In the genomic region with DNA sequence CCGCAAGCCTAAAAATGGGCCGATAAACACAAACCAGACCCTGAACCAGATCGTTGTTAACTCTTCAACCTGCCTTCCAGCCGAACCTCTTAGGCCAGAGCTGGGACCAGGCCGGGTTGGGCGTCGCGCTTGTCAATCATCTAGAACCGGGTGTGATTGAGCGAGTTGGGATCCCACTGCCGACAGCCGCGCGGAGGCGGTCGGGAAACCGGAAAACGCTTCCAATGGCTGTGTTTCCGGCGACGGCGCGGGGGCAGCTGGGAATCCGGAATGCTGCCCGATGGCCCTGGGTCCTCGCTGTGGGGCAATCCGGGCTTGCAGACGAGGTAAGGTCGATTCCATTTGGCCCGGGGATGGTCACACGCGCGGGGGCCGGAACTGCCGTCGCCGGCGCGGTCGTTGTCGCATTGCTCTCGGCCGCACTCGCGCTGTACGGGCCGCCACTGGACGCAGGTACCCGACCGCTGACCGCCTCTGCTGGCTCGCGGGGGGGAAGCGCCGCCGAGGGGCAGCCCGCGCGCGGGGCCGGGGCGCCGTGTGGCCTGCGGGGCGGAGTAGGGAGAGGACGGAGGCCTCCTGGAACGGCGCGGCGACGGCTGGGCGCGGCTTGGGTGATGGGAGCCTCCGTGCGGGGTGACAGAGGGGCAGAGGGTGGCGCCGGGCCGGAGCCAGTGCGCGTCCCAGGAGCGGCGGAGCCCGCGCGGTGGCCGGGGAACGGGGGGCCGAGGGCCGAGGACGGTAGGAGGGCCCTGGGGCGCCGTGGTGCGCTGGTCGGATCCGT, we compare ENCODE assay signal across 8 cellular contexts. TPM values are rescaled to one million over a fixed set of nuclear protein-coding genes. Genes with fewer than 3 reads are reported as not detected.
DNase-seq lines count a peak whose midpoint lies in the region; ATAC-seq, FAIRE-seq and TF ChIP-seq lines count a peak whose summit lies in the region.

TSS of gene NAXD (plus strand) at position 224 of the 781 bp plus-strand sequence. CDS start at position 281, 57 bp downstream.

- no peak for TF ChIP-seq EP300 in A549 (IDR thresholded peaks at IDR 0.05)

- POLR2A ChIA-PET in A549 (lab: Yijun Ruan, JAX) = interaction anchor here (0.6 to 1.2 kb wide), 5 partner anchors 69 to 100 kb away, joined by 3 to 9 read pairs (median 5); no protein-coding TSS in a partner anchor

- H3K27ac ChIP-seq in A549 (peak within 1 kb of the TSS; percentile 92 to 98), small intestine (ENCODE audit: low read depth in 1 of 2, low read length in 1 of 2) (peak within 1 kb of the TSS; percentile 89 to 91)

- ATAC-seq in A549 (peak; percentile 95 to 99), GM18861 (IDR thresholded peaks at IDR 0.05; ENCODE audit: unreplicated experiment) (peak; percentile 63), HG03097 (IDR thresholded peaks at IDR 0.05; ENCODE audit: low FRiP score, unreplicated experiment) (peak; percentile 83)

- FAIRE-seq in A549 (lab: Jason Lieb, UNC) (no peak), bronchial epithelial cell (lab: Jason Lieb, UNC) (no peak), small intestine (lab: Jason Lieb, UNC) (no peak)

- H3K36me3 ChIP-seq in bronchial epithelial cell (ENCODE audit: control insufficient read depth, insufficient read depth, low read length) (no peaks in the 10 kb centered on the region), small intestine (ENCODE audit: control insufficient read depth in 2 of 2, insufficient read depth in 2 of 2, low read length in 2 of 2) (no peaks in the 10 kb centered on the region)

- CTCF ChIA-PET in A549 (lab: Yijun Ruan, JAX) = interaction anchor here (1.2 kb wide), 1 partner anchor 22 kb away, joined by 6 read pairs; no protein-coding TSS in a partner anchor

- WGBS in A549 (ENCODE audit: missing lambda C conversion rate) = no CpG with 5 or more reads among the region's 95 CpGs
- WGBS in small intestine, 3 donors = 1 to 2% (median 2%) methylated on average over 68 to 95 of the region's 95 CpGs

- TF ChIP-seq RAD21 in A549 (conservative IDR thresholded peaks at IDR 0.05 in 1 of 2, IDR thresholded peaks at IDR 0.05 in 1 of 2) = no peak

- H3K4me1 ChIP-seq in A549 = peaks cover 15% of the 10 kb centered on the region; the same call in 2 of the 3 replicates
- peaks cover 6 to 8% of the 10 kb centered on the region in 2 donors for H3K4me1 ChIP-seq in small intestine (ENCODE audit: control insufficient read depth in 2 of 2, insufficient read depth in 1 of 2, low read depth in 1 of 2, low read length in 1 of 2)

- H3K4me2 ChIP-seq in A549 = peak within 1 kb of the TSS; percentile 99

- H3K27me3 ChIP-seq in bronchial epithelial cell (ENCODE audit: control insufficient read depth, insufficient read depth, low read length) (no peaks in the 10 kb centered on the region), small intestine (ENCODE audit: control insufficient read depth in 2 of 2, insufficient read depth in 2 of 2, low read length in 2 of 2) (no peaks in the 10 kb centered on the region)

- TF ChIP-seq CTCF in A549 (IDR thresholded peaks at IDR 0.05) (no peak), WI38 (IDR thresholded peaks at IDR 0.05; ENCODE audit: low read depth, low read length) (no peak), bronchial epithelial cell (IDR thresholded peaks at IDR 0.05; ENCODE audit: insufficient read depth, low read length, severe bottlenecking) (no peak)

- DNase-seq in A549 (ENCODE audit: low read depth in 1 of 2, low spot score in 1 of 2) (peak; percentile 94 to 99), NCI-H2171 (lab: John Stamatoyannopoulos, UW) (peak; percentile 88), bronchial epithelial cell (ENCODE audit: low read depth) (peak; percentile 80), iPS-NIHi11 (ENCODE audit: low spot score) (peak; percentile 97), small intestine (peak; percentile 94)

- H3K9me3 ChIP-seq in A549 = peaks cover 5% of the 10 kb centered on the region; the same call in 1 of the 3 replicates
- no peaks in the 10 kb centered on the region for H3K9me3 ChIP-seq in small intestine (ENCODE audit: control insufficient read depth, low read depth)

- peak within 1 kb of the TSS; percentile 98 for H3K4me3 ChIP-seq in A549
- H3K4me3 ChIP-seq in WI38 (ENCODE audit: low read depth, low read length) = peak within 1 kb of the TSS; percentile 86
- H3K4me3 ChIP-seq in bronchial epithelial cell (ENCODE audit: low read depth, low read length) = peak within 1 kb of the TSS; percentile 69
- H3K4me3 ChIP-seq in small intestine (ENCODE audit: low read depth in 1 of 2, low read length in 2 of 2) = peak within 1 kb of the TSS; percentile 91 to 93

- TF ChIP-seq POLR2A in A549 (IDR thresholded peaks at IDR 0.05; ENCODE audit: low read length) = peak; percentile 65

TF ChIP-seq in A549, 52 proteins besides CTCF, POLR2A, EP300 and RAD21:
- TF ChIP-seq, protein P1, sequence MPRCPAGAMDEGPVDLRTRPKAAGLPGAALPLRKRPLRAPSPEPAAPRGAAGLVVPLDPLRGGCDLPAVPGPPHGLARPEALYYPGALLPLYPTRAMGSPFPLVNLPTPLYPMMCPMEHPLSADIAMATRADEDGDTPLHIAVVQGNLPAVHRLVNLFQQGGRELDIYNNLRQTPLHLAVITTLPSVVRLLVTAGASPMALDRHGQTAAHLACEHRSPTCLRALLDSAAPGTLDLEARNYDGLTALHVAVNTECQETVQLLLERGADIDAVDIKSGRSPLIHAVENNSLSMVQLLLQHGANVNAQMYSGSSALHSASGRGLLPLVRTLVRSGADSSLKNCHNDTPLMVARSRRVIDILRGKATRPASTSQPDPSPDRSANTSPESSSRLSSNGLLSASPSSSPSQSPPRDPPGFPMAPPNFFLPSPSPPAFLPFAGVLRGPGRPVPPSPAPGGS (IDR thresholded peaks at IDR 0.05) = peak; percentile 44; the same call in 1 of the 3 replicates
- no peak for TF ChIP-seq HOXA7 (CRISPR knock-in tag; IDR thresholded peaks at IDR 0.05)
- no peak for TF ChIP-seq HDAC2 (IDR thresholded peaks at IDR 0.05)
- peak in 1 of 2 experiments; percentile 57; a peak in 3 of 5 replicates for TF ChIP-seq JUN (IDR thresholded peaks at IDR 0.05)
- TF ChIP-seq, protein P2, sequence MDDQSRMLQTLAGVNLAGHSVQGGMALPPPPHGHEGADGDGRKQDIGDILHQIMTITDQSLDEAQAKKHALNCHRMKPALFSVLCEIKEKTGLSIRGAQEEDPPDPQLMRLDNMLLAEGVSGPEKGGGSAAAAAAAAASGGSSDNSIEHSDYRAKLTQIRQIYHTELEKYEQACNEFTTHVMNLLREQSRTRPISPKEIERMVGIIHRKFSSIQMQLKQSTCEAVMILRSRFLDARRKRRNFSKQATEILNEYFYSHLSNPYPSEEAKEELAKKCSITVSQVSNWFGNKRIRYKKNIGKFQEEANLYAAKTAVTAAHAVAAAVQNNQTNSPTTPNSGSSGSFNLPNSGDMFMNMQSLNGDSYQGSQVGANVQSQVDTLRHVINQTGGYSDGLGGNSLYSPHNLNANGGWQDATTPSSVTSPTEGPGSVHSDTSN (IDR thresholded peaks at IDR 0.05) = peak; percentile 92
- TF ChIP-seq PHF8 (IDR thresholded peaks at IDR 0.05; ENCODE audit: borderline replicate concordance, low read depth) = peak; percentile 69
- TF ChIP-seq, protein P3, sequence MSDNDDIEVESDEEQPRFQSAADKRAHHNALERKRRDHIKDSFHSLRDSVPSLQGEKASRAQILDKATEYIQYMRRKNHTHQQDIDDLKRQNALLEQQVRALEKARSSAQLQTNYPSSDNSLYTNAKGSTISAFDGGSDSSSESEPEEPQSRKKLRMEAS (IDR thresholded peaks at IDR 0.05) = peak; percentile 58

RNA-seq across cellular contexts. Expression of gene NAXD, which starts in this region (rescaled TPM):
- 15.7 and 19.0 TPM in 2 replicates for polyA plus RNA-seq in A549 (2011; rRNA removed)
- polyA plus RNA-seq in A549 (2012; cell fraction: cytosol; rRNA removed) = 17.4 and 17.7 TPM in 2 replicates
- 38.7 and 48.2 TPM in 2 replicates for polyA plus RNA-seq in A549 (2012; cell fraction: nucleus; rRNA removed)
- 12.5 to 14.2 TPM (median 13.8 TPM) in 3 replicates for polyA plus RNA-seq in A549 (2017; fragmentation: RNase III; extraction: RNeasy Plus Mini Kit Qiagen cat#74134 plus additional on column Dnase treatment)
- polyA minus RNA-seq in A549 (2011; rRNA and poly(A)+ RNA removed) = 8.5 and 10.7 TPM in 2 replicates
- 21.1 and 24.8 TPM in 2 replicates for total RNA-seq in bronchial epithelial cell
- polyA plus RNA-seq in small intestine = 10 to 100 TPM; 30.1 to 59.3 (median 37.0) TPM

Comparison
In these comparisons a context has a peak if more than half of its experiments do, and no peak if none do; other contexts are left out.
1. Peak in every context shown above with its lines: DNase-seq, ATAC-seq, H3K4me3 ChIP-seq and H3K27ac ChIP-seq.